In the genomic region with DNA sequence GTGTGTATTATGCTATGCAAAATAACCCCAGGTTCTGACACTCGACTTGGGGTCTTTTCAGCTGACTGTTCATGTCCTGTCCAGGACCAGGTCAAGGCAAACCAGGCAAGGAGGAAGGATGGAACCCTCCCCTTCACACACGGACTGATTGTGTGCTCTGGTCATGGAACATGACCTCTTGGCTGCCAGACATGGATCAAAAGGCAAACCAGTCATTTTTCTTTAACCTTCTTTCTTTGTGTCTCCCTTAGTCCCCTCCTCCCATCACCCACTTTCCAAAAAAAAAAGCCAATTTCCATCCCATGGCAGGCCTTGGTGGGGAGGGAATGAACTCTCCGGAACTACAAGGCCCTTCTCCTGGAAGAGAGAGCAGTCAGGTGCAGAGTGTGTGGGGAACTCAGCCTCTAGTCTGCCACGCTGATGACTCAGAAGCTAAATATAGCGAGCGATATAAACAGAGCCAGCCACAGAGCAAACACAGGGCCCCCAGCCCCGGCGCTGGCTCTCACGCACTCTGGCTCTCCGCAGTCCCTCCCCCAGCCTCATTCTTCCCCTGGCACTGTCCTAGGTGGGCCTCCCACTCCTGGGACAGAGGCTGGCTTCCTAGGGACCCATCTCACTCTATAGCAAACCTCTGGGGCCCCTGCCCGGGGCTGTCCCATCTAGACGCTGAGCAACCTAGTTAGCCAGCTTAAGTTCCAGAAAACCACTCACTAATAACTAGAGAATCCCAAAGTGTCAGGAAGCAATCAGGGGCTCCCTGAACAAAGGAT, we compare ENCODE assay signal across 1 cellular context.
A peak's percentile ranks its signal among the peaks of the same experiment; 100 is the strongest.
TF ChIP-seq lines count a peak whose summit lies in the region.

No MANE protein-coding gene starts in this region.

TF ChIP-seq in HepG2, 621 proteins besides CTCF, POLR2A, EP300 and RAD21 (continued from another document and continues in another):
- TF ChIP-seq, protein P1, sequence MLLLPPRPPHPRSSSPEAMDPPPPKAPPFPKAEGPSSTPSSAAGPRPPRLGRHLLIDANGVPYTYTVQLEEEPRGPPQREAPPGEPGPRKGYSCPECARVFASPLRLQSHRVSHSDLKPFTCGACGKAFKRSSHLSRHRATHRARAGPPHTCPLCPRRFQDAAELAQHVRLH (CRISPR knock-in tag; IDR thresholded peaks at IDR 0.05; ENCODE audit: borderline replicate concordance, low read depth) = peak; percentile 93; the same call in 1 of the 2 replicates
- TF ChIP-seq ZFP41 (CRISPR knock-in tag; IDR thresholded peaks at IDR 0.05; ENCODE audit: borderline replicate concordance) = no peak
- peak; percentile 93 for TF ChIP-seq FOXA3 (CRISPR knock-in tag; IDR thresholded peaks at IDR 0.05)
- peak; percentile 79 for TF ChIP-seq KAT8 (CRISPR knock-in tag; IDR thresholded peaks at IDR 0.05)
- peak; percentile 76 for TF ChIP-seq CHD2 (IDR thresholded peaks at IDR 0.05; ENCODE audit: low read depth, low read length)
- no peak for TF ChIP-seq ZNF251 (CRISPR knock-in tag; IDR thresholded peaks at IDR 0.05)
- TF ChIP-seq NFIC (IDR thresholded peaks at IDR 0.05; ENCODE audit: low read length) = peak; percentile 79; the same call in 1 of the 2 replicates
- TF ChIP-seq, protein P2, sequence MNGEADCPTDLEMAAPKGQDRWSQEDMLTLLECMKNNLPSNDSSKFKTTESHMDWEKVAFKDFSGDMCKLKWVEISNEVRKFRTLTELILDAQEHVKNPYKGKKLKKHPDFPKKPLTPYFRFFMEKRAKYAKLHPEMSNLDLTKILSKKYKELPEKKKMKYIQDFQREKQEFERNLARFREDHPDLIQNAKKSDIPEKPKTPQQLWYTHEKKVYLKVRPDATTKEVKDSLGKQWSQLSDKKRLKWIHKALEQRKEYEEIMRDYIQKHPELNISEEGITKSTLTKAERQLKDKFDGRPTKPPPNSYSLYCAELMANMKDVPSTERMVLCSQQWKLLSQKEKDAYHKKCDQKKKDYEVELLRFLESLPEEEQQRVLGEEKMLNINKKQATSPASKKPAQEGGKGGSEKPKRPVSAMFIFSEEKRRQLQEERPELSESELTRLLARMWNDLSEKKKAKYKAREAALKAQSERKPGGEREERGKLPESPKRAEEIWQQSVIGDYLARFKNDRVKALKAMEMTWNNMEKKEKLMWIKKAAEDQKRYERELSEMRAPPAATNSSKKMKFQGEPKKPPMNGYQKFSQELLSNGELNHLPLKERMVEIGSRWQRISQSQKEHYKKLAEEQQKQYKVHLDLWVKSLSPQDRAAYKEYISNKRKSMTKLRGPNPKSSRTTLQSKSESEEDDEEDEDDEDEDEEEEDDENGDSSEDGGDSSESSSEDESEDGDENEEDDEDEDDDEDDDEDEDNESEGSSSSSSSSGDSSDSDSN (CRISPR knock-in tag; IDR thresholded peaks at IDR 0.05) = peak; percentile 74
- TF ChIP-seq ZNF644 (CRISPR knock-in tag; IDR thresholded peaks at IDR 0.05; ENCODE audit: low read depth) = peak; percentile 74; the same call in 1 of the 2 replicates
- TF ChIP-seq EHMT2 (IDR thresholded peaks at IDR 0.05; ENCODE audit: borderline replicate concordance, low read depth, low read length) = no peak
- TF ChIP-seq ZSCAN22 (CRISPR knock-in tag; IDR thresholded peaks at IDR 0.05) = no peak
- TF ChIP-seq ZNF850 (CRISPR knock-in tag; conservative IDR thresholded peaks at IDR 0.05) = no peak
- TF ChIP-seq CBX2 (IDR thresholded peaks at IDR 0.05; ENCODE audit: low read depth, low read length) = no peak
- TF ChIP-seq CBX2 (CRISPR knock-in tag; IDR thresholded peaks at IDR 0.05; ENCODE audit: low read depth) = no peak
- no peak for TF ChIP-seq PCBP2 (optimal IDR thresholded peaks at IDR 0.05; ENCODE audit: low read depth, low read length, poor library complexity, severe bottlenecking)
- peak; percentile 81; the same call in 1 of the 2 replicates for TF ChIP-seq KLF11 (CRISPR knock-in tag; IDR thresholded peaks at IDR 0.05)
- peak; percentile 93; the same call in 1 of the 2 replicates for TF ChIP-seq MIER3 (CRISPR knock-in tag; IDR thresholded peaks at IDR 0.05; ENCODE audit: borderline replicate concordance)
- TF ChIP-seq MED8 (CRISPR knock-in tag; IDR thresholded peaks at IDR 0.05; ENCODE audit: insufficient replicate concordance) = no peak
- no peak for TF ChIP-seq ZNF441 (CRISPR knock-in tag; IDR thresholded peaks at IDR 0.05; ENCODE audit: borderline replicate concordance)
- TF ChIP-seq GABPA (IDR thresholded peaks at IDR 0.05; ENCODE audit: low read depth, low read length) = no peak
- peak; percentile 69; the same call in 1 of the 2 replicates for TF ChIP-seq GABPA (CRISPR knock-in tag; IDR thresholded peaks at IDR 0.05; ENCODE audit: low read depth)
- TF ChIP-seq RCOR2 (CRISPR knock-in tag; IDR thresholded peaks at IDR 0.05) = peak; percentile 92
- TF ChIP-seq ZNF260 (CRISPR knock-in tag; IDR thresholded peaks at IDR 0.05; ENCODE audit: borderline replicate concordance, low read depth) = no peak
- TF ChIP-seq, protein P3, sequence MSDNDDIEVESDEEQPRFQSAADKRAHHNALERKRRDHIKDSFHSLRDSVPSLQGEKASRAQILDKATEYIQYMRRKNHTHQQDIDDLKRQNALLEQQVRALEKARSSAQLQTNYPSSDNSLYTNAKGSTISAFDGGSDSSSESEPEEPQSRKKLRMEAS (IDR thresholded peaks at IDR 0.05) = peak; percentile 58; the same call in 1 of the 2 replicates
- 0 out of 2 replicates have a peak, but pooled peaks have one; percentile 26 for TF ChIP-seq MXD4 (CRISPR knock-in tag; IDR thresholded peaks at IDR 0.05)
- no peak for TF ChIP-seq ZNF570 (CRISPR knock-in tag; IDR thresholded peaks at IDR 0.05; ENCODE audit: borderline replicate concordance)
- 0 out of 2 replicates have a peak, but pooled peaks have one; percentile 37 for TF ChIP-seq ZNF264 (CRISPR knock-in tag; IDR thresholded peaks at IDR 0.05)
- peak; percentile 56; the same call in 1 of the 2 replicates for TF ChIP-seq NR2C2 (CRISPR knock-in tag; IDR thresholded peaks at IDR 0.05; ENCODE audit: borderline replicate concordance)
- TF ChIP-seq, protein P4, sequence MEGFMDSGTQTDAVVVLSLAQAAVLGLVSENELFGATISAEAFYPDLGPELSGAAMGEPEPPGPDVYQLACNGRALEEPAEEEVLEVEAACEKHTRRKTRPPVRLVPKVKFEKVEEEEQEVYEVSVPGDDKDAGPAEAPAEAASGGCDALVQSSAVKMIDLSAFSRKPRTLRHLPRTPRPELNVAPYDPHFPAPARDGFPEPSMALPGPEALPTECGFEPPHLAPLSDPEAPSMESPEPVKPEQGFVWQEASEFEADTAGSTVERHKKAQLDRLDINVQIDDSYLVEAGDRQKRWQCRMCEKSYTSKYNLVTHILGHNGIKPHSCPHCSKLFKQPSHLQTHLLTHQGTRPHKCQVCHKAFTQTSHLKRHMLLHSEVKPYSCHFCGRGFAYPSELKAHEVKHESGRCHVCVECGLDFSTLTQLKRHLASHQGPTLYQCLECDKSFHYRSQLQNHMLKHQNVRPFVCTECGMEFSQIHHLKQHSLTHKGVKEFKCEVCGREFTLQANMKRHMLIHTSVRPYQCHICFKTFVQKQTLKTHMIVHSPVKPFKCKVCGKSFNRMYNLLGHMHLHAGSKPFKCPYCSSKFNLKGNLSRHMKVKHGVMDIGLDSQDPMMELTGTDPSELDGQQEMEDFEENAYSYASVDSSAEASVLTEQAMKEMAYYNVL (CRISPR knock-in tag; IDR thresholded peaks at IDR 0.05; ENCODE audit: borderline replicate concordance) = peak; percentile 78; the same call in 1 of the 2 replicates
- no peak; the same call in 1 of the 2 replicates for TF ChIP-seq NR1H2 (CRISPR knock-in tag; IDR thresholded peaks at IDR 0.05; ENCODE audit: borderline replicate concordance, low read depth)
- TF ChIP-seq SIN3B (IDR thresholded peaks at IDR 0.05; ENCODE audit: low read length) = no peak
- peak; percentile 36; the same call in 1 of the 2 replicates for TF ChIP-seq ZNF768 (CRISPR knock-in tag; IDR thresholded peaks at IDR 0.05)
- TF ChIP-seq RELA (CRISPR knock-in tag; IDR thresholded peaks at IDR 0.05) = peak; percentile 85
- no peak for TF ChIP-seq ARHGAP35 (CRISPR knock-in tag; IDR thresholded peaks at IDR 0.05; ENCODE audit: borderline replicate concordance)
- peak; percentile 53; the same call in 1 of the 2 replicates for TF ChIP-seq SALL2 (CRISPR knock-in tag; IDR thresholded peaks at IDR 0.05)
- peak; percentile 42 for TF ChIP-seq ZEB1 (IDR thresholded peaks at IDR 0.05; ENCODE audit: insufficient replicate concordance, low read depth)
- peak; percentile 84 for TF ChIP-seq HDAC2 (CRISPR knock-in tag; IDR thresholded peaks at IDR 0.05)
- no peak; the same call in 1 of the 2 replicates for TF ChIP-seq SNAPC2 (CRISPR knock-in tag; IDR thresholded peaks at IDR 0.05)
- peak; percentile 95 for TF ChIP-seq HMG20A (CRISPR knock-in tag; IDR thresholded peaks at IDR 0.05; ENCODE audit: borderline replicate concordance)
- TF ChIP-seq, protein P5, sequence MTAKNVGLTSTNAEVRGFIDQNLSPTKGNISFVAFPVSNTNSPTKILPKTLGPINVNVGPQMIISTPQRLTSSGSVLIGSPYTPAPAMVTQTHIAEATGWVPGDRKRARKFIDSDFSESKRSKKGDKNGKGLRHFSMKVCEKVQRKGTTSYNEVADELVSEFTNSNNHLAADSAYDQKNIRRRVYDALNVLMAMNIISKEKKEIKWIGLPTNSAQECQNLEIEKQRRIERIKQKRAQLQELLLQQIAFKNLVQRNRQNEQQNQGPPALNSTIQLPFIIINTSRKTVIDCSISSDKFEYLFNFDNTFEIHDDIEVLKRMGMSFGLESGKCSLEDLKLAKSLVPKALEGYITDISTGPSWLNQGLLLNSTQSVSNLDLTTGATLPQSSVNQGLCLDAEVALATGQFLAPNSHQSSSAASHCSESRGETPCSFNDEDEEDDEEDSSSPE (CRISPR knock-in tag; IDR thresholded peaks at IDR 0.05) = peak; percentile 52; the same call in 1 of the 2 replicates
- peak; percentile 84 for TF ChIP-seq NR2F6 (IDR thresholded peaks at IDR 0.05)
- peak; percentile 86 for TF ChIP-seq NR2F6 (CRISPR knock-in tag; IDR thresholded peaks at IDR 0.05)
- TF ChIP-seq, protein P6, sequence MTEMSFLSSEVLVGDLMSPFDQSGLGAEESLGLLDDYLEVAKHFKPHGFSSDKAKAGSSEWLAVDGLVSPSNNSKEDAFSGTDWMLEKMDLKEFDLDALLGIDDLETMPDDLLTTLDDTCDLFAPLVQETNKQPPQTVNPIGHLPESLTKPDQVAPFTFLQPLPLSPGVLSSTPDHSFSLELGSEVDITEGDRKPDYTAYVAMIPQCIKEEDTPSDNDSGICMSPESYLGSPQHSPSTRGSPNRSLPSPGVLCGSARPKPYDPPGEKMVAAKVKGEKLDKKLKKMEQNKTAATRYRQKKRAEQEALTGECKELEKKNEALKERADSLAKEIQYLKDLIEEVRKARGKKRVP (CRISPR knock-in tag; IDR thresholded peaks at IDR 0.05) = peak in 1 of 2 experiments; percentile 62; a peak in 1 of 4 replicates
- TF ChIP-seq EEA1 (CRISPR knock-in tag; IDR thresholded peaks at IDR 0.05; ENCODE audit: borderline replicate concordance) = no peak
- TF ChIP-seq, protein P7, sequence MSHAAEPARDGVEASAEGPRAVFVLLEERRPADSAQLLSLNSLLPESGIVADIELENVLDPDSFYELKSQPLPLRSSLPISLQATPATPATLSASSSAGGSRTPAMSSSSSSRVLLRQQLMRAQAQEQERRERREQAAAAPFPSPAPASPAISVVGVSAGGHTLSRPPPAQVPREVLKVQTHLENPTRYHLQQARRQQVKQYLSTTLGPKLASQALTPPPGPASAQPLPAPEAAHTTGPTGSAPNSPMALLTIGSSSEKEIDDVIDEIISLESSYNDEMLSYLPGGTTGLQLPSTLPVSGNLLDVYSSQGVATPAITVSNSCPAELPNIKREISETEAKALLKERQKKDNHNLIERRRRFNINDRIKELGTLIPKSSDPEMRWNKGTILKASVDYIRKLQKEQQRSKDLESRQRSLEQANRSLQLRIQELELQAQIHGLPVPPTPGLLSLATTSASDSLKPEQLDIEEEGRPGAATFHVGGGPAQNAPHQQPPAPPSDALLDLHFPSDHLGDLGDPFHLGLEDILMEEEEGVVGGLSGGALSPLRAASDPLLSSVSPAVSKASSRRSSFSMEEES (CRISPR knock-in tag; IDR thresholded peaks at IDR 0.05) = peak; percentile 93
- TF ChIP-seq KAT2B (IDR thresholded peaks at IDR 0.05; ENCODE audit: borderline replicate concordance, low read depth, low read length) = no peak
- TF ChIP-seq KDM6A (CRISPR knock-in tag; IDR thresholded peaks at IDR 0.05; ENCODE audit: low read depth) = peak; percentile 89
- TF ChIP-seq, protein P8, sequence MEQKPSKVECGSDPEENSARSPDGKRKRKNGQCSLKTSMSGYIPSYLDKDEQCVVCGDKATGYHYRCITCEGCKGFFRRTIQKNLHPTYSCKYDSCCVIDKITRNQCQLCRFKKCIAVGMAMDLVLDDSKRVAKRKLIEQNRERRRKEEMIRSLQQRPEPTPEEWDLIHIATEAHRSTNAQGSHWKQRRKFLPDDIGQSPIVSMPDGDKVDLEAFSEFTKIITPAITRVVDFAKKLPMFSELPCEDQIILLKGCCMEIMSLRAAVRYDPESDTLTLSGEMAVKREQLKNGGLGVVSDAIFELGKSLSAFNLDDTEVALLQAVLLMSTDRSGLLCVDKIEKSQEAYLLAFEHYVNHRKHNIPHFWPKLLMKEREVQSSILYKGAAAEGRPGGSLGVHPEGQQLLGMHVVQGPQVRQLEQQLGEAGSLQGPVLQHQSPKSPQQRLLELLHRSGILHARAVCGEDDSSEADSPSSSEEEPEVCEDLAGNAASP (CRISPR knock-in tag; IDR thresholded peaks at IDR 0.05; ENCODE audit: borderline replicate concordance) = peak; percentile 97
- TF ChIP-seq, protein P9, sequence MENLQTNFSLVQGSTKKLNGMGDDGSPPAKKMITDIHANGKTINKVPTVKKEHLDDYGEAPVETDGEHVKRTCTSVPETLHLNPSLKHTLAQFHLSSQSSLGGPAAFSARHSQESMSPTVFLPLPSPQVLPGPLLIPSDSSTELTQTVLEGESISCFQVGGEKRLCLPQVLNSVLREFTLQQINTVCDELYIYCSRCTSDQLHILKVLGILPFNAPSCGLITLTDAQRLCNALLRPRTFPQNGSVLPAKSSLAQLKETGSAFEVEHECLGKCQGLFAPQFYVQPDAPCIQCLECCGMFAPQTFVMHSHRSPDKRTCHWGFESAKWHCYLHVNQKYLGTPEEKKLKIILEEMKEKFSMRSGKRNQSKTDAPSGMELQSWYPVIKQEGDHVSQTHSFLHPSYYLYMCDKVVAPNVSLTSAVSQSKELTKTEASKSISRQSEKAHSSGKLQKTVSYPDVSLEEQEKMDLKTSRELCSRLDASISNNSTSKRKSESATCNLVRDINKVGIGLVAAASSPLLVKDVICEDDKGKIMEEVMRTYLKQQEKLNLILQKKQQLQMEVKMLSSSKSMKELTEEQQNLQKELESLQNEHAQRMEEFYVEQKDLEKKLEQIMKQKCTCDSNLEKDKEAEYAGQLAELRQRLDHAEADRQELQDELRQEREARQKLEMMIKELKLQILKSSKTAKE (CRISPR knock-in tag; IDR thresholded peaks at IDR 0.05; ENCODE audit: borderline replicate concordance) = peak; percentile 99
- TF ChIP-seq ERF (CRISPR knock-in tag; IDR thresholded peaks at IDR 0.05) = peak; percentile 97
- peak; percentile 92 for TF ChIP-seq CBFB (CRISPR knock-in tag; IDR thresholded peaks at IDR 0.05)
- peak; percentile 73; the same call in 1 of the 2 replicates for TF ChIP-seq YEATS2 (CRISPR knock-in tag; IDR thresholded peaks at IDR 0.05; ENCODE audit: borderline replicate concordance)
